ENCODE assay signal across 13 cellular contexts in genomic region chr12:56163533-56164344, GRCh38. TPM values are rescaled to one million over a fixed set of nuclear protein-coding genes. Genes with fewer than 3 reads are reported as not detected.
DNase-seq lines count a peak whose midpoint lies in the region; ATAC-seq and TF ChIP-seq lines count a peak whose summit lies in the region.
"Had no signal": no experiment of that assay in that cellular context is flagged by ENCODE, and none has a peak within 500 bp of the region (broad histone marks: within the 10 kb centered on the region; RNA-seq: fewer than 3 reads in every experiment).

No MANE protein-coding gene starts in this region.

- no peaks in the 10 kb centered on the region for H3K27me3 Mint-ChIP-seq in activated naive CD8-positive, alpha-beta T cell treated with anti-CD3 and anti-CD28 coated beads for 36 hours
- no peaks in the 10 kb centered on the region for H3K27me3 Mint-ChIP-seq in activated naive CD8-positive, alpha-beta T cell treated with anti-CD3 and anti-CD28 coated beads, Interleukin-2, amount 50 U/mL, for 24 hours
- H3K27me3 Mint-ChIP-seq: activated CD4-positive, alpha-beta T cell treated with anti-CD3 and anti-CD28 coated beads for 36 hours had no signal

- H3K9me3 ChIP-seq in WERI-Rb-1 (ENCODE audit: severe bottlenecking) (no peaks in the 10 kb centered on the region), esophagus squamous epithelium (no peaks in the 10 kb centered on the region), thymus (ENCODE audit: control insufficient read depth) (no peaks in the 10 kb centered on the region)
- H3K9me3 ChIP-seq: SJSA1 had no signal

- ATAC-seq in activated naive CD8-positive, alpha-beta T cell treated with anti-CD3 and anti-CD28 coated beads, Interleukin-2, amount 50 U/mL, for 24 hours = no peak
- ATAC-seq in GM21528 (IDR thresholded peaks at IDR 0.05; ENCODE audit: low FRiP score, unreplicated experiment) = no peak
- ATAC-seq: activated CD4-positive, alpha-beta T cell treated with anti-CD3 and anti-CD28 coated beads for 36 hours had no signal

- no peak for TF ChIP-seq POLR2A in esophagus squamous epithelium (IDR thresholded peaks at IDR 0.05)

- intact Hi-C loops in esophagus squamous epithelium (cut with DNase I) = no loop called here

- H3K4me3 Mint-ChIP-seq in activated naive CD8-positive, alpha-beta T cell treated with anti-CD3 and anti-CD28 coated beads for 36 hours = peak overlapping the region; percentile 22
- H3K4me3 Mint-ChIP-seq in activated naive CD8-positive, alpha-beta T cell treated with anti-CD3 and anti-CD28 coated beads, Interleukin-2, amount 50 U/mL, for 24 hours = no peak overlapping the region
- H3K4me3 Mint-ChIP-seq: activated CD4-positive, alpha-beta T cell treated with anti-CD3 and anti-CD28 coated beads for 36 hours had no signal

- no peak for TF ChIP-seq CTCF in WERI-Rb-1 (IDR thresholded peaks at IDR 0.05; ENCODE audit: low read depth, low read length)
- TF ChIP-seq CTCF in esophagus squamous epithelium (IDR thresholded peaks at IDR 0.05) = no peak

- H3K27ac ChIP-seq in WERI-Rb-1 (peak overlapping the region; percentile 29; the same call in 1 of the 2 replicates), esophagus squamous epithelium (peak overlapping the region in 3 of 4 donors; percentile 47 to 99 (median 93)), thymus (ENCODE audit: low read depth) (peak overlapping the region; percentile 20)
- H3K27ac ChIP-seq: SJSA1 had no signal

- H3K4me1 Mint-ChIP-seq in activated naive CD8-positive, alpha-beta T cell treated with anti-CD3 and anti-CD28 coated beads for 36 hours = peaks cover 30% of the 10 kb centered on the region
- H3K4me1 Mint-ChIP-seq in activated naive CD8-positive, alpha-beta T cell treated with anti-CD3 and anti-CD28 coated beads, Interleukin-2, amount 50 U/mL, for 24 hours = peaks cover 31% of the 10 kb centered on the region

- 61 to 62% methylated on average over 7 to 11 of the region's 11 CpGs for WGBS in esophagus squamous epithelium, 2 donors
- 98% methylated on average over 11 of the region's 11 CpGs for WGBS in thymus

- H3K36me3 Mint-ChIP-seq in activated naive CD8-positive, alpha-beta T cell treated with anti-CD3 and anti-CD28 coated beads for 36 hours = peaks cover 41% of the 10 kb centered on the region
- peaks cover 55% of the 10 kb centered on the region for H3K36me3 Mint-ChIP-seq in activated naive CD8-positive, alpha-beta T cell treated with anti-CD3 and anti-CD28 coated beads, Interleukin-2, amount 50 U/mL, for 24 hours (ENCODE audit: low read depth)

- peaks cover 96% of the 10 kb centered on the region for H3K36me3 ChIP-seq in WERI-Rb-1
- H3K36me3 ChIP-seq in esophagus squamous epithelium = peaks cover 60 to 95% (median 61%) of the 10 kb centered on the region in 3 donors
- peaks cover 77% of the 10 kb centered on the region for H3K36me3 ChIP-seq in thymus (ENCODE audit: control insufficient read depth, insufficient read depth)

- H3K27me3 ChIP-seq in WERI-Rb-1 (ENCODE audit: insufficient read depth, low read depth, severe bottlenecking) = no peaks in the 10 kb centered on the region
- H3K27me3 ChIP-seq in esophagus squamous epithelium = no peaks in the 10 kb centered on the region
- no peaks in the 10 kb centered on the region for H3K27me3 ChIP-seq in thymus (ENCODE audit: control insufficient read depth, insufficient read depth)
- H3K27me3 ChIP-seq: SJSA1 had no signal

- no peak for DNase-seq in activated naive CD8-positive, alpha-beta T cell treated with anti-CD3 and anti-CD28 coated beads for 36 hours
- no peak for DNase-seq in activated naive CD8-positive, alpha-beta T cell treated with anti-CD3 and anti-CD28 coated beads, Interleukin-2, amount 50 U/mL, for 24 hours
- no peak for DNase-seq in WERI-Rb-1
- no peak for DNase-seq in esophagus squamous epithelium (lab: John Stamatoyannopoulos, UW)
- no peak for DNase-seq in SIG-M5 treated with dmso at 0.1 percent for 504 hours (lab: John Stamatoyannopoulos, UW; ENCODE audit: unreplicated experiment)
- DNase-seq in NCI-H2029 treated with DMSO at 0.1 percent for 48 hours (lab: John Stamatoyannopoulos, UW) = no peak
- DNase-seq: activated CD4-positive, alpha-beta T cell treated with anti-CD3 and anti-CD28 coated beads for 36 hours; AML-193; NCI-H510A had no signal

- peak overlapping the region; percentile 82 for H3K27ac Mint-ChIP-seq in activated naive CD8-positive, alpha-beta T cell treated with anti-CD3 and anti-CD28 coated beads for 36 hours
- H3K27ac Mint-ChIP-seq in activated naive CD8-positive, alpha-beta T cell treated with anti-CD3 and anti-CD28 coated beads, Interleukin-2, amount 50 U/mL, for 24 hours = no peak overlapping the region
- H3K27ac Mint-ChIP-seq: activated CD4-positive, alpha-beta T cell treated with anti-CD3 and anti-CD28 coated beads for 36 hours had no signal

- H3K4me1 ChIP-seq in esophagus squamous epithelium (peaks cover 21 to 40% (median 32%) of the 10 kb centered on the region in 3 donors), thymus (ENCODE audit: control insufficient read depth, insufficient read depth, low read length) (peaks cover 22% of the 10 kb centered on the region)

- H3K4me3 ChIP-seq in WERI-Rb-1 (ENCODE audit: low read depth, low read length) = no peak overlapping the region
- no peak overlapping the region for H3K4me3 ChIP-seq in esophagus squamous epithelium
- H3K4me3 ChIP-seq in thymus (ENCODE audit: low read length) = no peak overlapping the region
- H3K4me3 ChIP-seq: SJSA1, skin epidermis had no signal

- H3K9me3 Mint-ChIP-seq in activated naive CD8-positive, alpha-beta T cell treated with anti-CD3 and anti-CD28 coated beads for 36 hours = no peaks in the 10 kb centered on the region
- no peaks in the 10 kb centered on the region for H3K9me3 Mint-ChIP-seq in activated naive CD8-positive, alpha-beta T cell treated with anti-CD3 and anti-CD28 coated beads, Interleukin-2, amount 50 U/mL, for 24 hours

RNA-seq across cellular contexts. Expression of gene MYL6, which starts 5.6 kb away (rescaled TPM):
- total RNA-seq in activated naive CD8-positive, alpha-beta T cell treated with anti-CD3 and anti-CD28 coated beads for 36 hours = 100 to 1,000 TPM; 751 to 777 TPM
- total RNA-seq in esophagus squamous epithelium = 1,000 to 10,000 TPM; 1,011 to 2,279 (median 1,490) TPM
- polyA plus RNA-seq in thymus = 2,137 TPM

RNA-seq across cellular contexts. Expression of gene MYL6B, which starts 11.4 kb away (rescaled TPM):
- 10 to 100 TPM; 67.9 to 76.2 TPM for total RNA-seq in activated naive CD8-positive, alpha-beta T cell treated with anti-CD3 and anti-CD28 coated beads for 36 hours
- total RNA-seq in esophagus squamous epithelium = 10 to 100 TPM; 26.3 to 51.0 (median 37.8) TPM
- 60.9 TPM for polyA plus RNA-seq in thymus

RNA-seq across cellular contexts. Expression of gene SMARCC2, which starts 25.5 kb away (rescaled TPM):
- total RNA-seq in activated naive CD8-positive, alpha-beta T cell treated with anti-CD3 and anti-CD28 coated beads for 36 hours = 10 to 100 TPM; 78.5 to 92.6 TPM
- 10 to 100 TPM; 31.7 to 64.9 (median 46.1) TPM for total RNA-seq in esophagus squamous epithelium
- 25.9 TPM for polyA plus RNA-seq in thymus

RNA-seq across cellular contexts. Expression of gene ESYT1, which starts 35.7 kb away (rescaled TPM):
- 100 to 1,000 TPM; 153 to 155 TPM for total RNA-seq in activated naive CD8-positive, alpha-beta T cell treated with anti-CD3 and anti-CD28 coated beads for 36 hours
- total RNA-seq in esophagus squamous epithelium = 10 to 100 TPM; 42.6 to 70.8 (median 62.5) TPM
- polyA plus RNA-seq in thymus = 39.2 TPM

RNA-seq across cellular contexts. Expression of gene ZC3H10, which starts 45.7 kb away (rescaled TPM):
- 1 to 10 TPM; 6.9 to 7.2 TPM for total RNA-seq in activated naive CD8-positive, alpha-beta T cell treated with anti-CD3 and anti-CD28 coated beads for 36 hours
- 1 to 10 TPM; 1.5 to 3.8 (median 2.3) TPM for total RNA-seq in esophagus squamous epithelium
- polyA plus RNA-seq in thymus = 3.1 TPM

Comparison
In these comparisons a context has a peak if more than half of its experiments do, and no peak if none do; other contexts are left out.
1. H3K27ac ChIP-seq: peak in every context shown above with its lines; median percentile 93 in esophagus squamous epithelium; 29 in WERI-Rb-1; 20 in thymus.